Comparison of ENCODE assay signal across 12 cellular contexts in genomic region chr2:240626531-240627300, GRCh38. TPM values are rescaled to one million over a fixed set of nuclear protein-coding genes. Genes with fewer than 3 reads are reported as not detected.
A peak's percentile ranks its signal among the peaks of the same experiment; 100 is the strongest.
DNase-seq lines count a peak whose midpoint lies in the region; ATAC-seq and TF ChIP-seq lines count a peak whose summit lies in the region.
"Had no signal": no experiment of that assay in that cellular context is flagged by ENCODE, and none has a peak within 500 bp of the region (broad histone marks: within the 10 kb centered on the region; RNA-seq: fewer than 3 reads in every experiment).

No MANE protein-coding gene starts in this region.

- H3K36me3 Mint-ChIP-seq in activated naive CD8-positive, alpha-beta T cell treated with anti-CD3 and anti-CD28 coated beads for 36 hours = no peaks in the 10 kb centered on the region
- H3K36me3 Mint-ChIP-seq in natural killer cell = no peaks in the 10 kb centered on the region

- no peak for TF ChIP-seq POLR2A in Peyer's patch (IDR thresholded peaks at IDR 0.05)

- H3K4me1 Mint-ChIP-seq in activated naive CD8-positive, alpha-beta T cell treated with anti-CD3 and anti-CD28 coated beads for 36 hours = peaks cover 45% of the 10 kb centered on the region
- H3K4me1 Mint-ChIP-seq in natural killer cell = peaks cover 25 to 42% of the 10 kb centered on the region in 2 donors

- H3K79me2 ChIP-seq in DND-41 (ENCODE audit: insufficient read depth, low read length) = no peaks in the 10 kb centered on the region

- peak overlapping the region; percentile 83 for H3K27ac Mint-ChIP-seq in activated naive CD8-positive, alpha-beta T cell treated with anti-CD3 and anti-CD28 coated beads for 36 hours
- peak overlapping the region in 1 of 2 donors; percentile 91 for H3K27ac Mint-ChIP-seq in natural killer cell
- H3K27ac Mint-ChIP-seq: GM23338, IgD-negative memory B cell had no signal

- H3K4me1 ChIP-seq in DND-41 (ENCODE audit: insufficient read depth, low read length) (no peaks in the 10 kb centered on the region), Peyer's patch (peaks cover 0 to 24% (median 10%) of the 10 kb centered on the region in 4 donors)
- H3K4me1 ChIP-seq: thyroid gland had no signal

- H3K36me3 ChIP-seq in DND-41 (ENCODE audit: insufficient read depth, low read length) (no peaks in the 10 kb centered on the region), Peyer's patch (peaks cover 0 to 50% (median 0%) of the 10 kb centered on the region in 3 donors)
- H3K36me3 ChIP-seq: thyroid gland had no signal

- H3K27me3 ChIP-seq in DND-41 (ENCODE audit: insufficient read depth, low read length, poor library complexity) (no peaks in the 10 kb centered on the region), Peyer's patch (no peaks in the 10 kb centered on the region)
- H3K27me3 ChIP-seq: thyroid gland had no signal

- no peak overlapping the region for H3K4me2 ChIP-seq in DND-41 (ENCODE audit: insufficient read depth, low read length)
- H3K4me2 ChIP-seq: GM23338 had no signal

- DNase-seq in DND-41 = peak; percentile 18
- peak; percentile 38 to 74 (median 48) for DNase-seq in Peyer's patch
- DNase-seq in activated naive CD8-positive, alpha-beta T cell treated with anti-CD3 and anti-CD28 coated beads for 36 hours = peak; percentile 55
- no peak for DNase-seq in natural killer cell
- no peak for DNase-seq in cerebellar cortex (ENCODE audit: low spot score)
- DNase-seq: thyroid gland had no signal

- no peak overlapping the region for H2AFZ ChIP-seq in DND-41 (ENCODE audit: low read depth, low read length)
- H2AFZ ChIP-seq: GM23338 had no signal

- H3K9ac ChIP-seq in DND-41 (ENCODE audit: low read depth, low read length) = no peak overlapping the region

- no peaks in the 10 kb centered on the region for H3K27me3 Mint-ChIP-seq in activated naive CD8-positive, alpha-beta T cell treated with anti-CD3 and anti-CD28 coated beads for 36 hours
- no peaks in the 10 kb centered on the region for H3K27me3 Mint-ChIP-seq in natural killer cell (ENCODE audit: low read depth in 2 of 2)

- no peaks in the 10 kb centered on the region for H3K9me3 ChIP-seq in DND-41 (ENCODE audit: insufficient read depth, low read length, severe bottlenecking)
- no peaks in the 10 kb centered on the region for H3K9me3 ChIP-seq in Peyer's patch
- H3K9me3 ChIP-seq: thyroid gland had no signal

- TF ChIP-seq CTCF in DND-41 (IDR thresholded peaks at IDR 0.05; ENCODE audit: borderline replicate concordance, extremely low read depth, low read length, poor library complexity, severe bottlenecking) = no peak
- no peak for TF ChIP-seq CTCF in Peyer's patch (IDR thresholded peaks at IDR 0.05)
- TF ChIP-seq CTCF in natural killer cell (IDR thresholded peaks at IDR 0.05) = no peak

- intact Hi-C loops in natural killer cell (cut with micrococcal nuclease) = no loop called here

- H3K4me3 ChIP-seq in DND-41 (ENCODE audit: low read depth in 1 of 2, low read length in 2 of 2) (no peak overlapping the region), Peyer's patch (no peak overlapping the region)
- H3K4me3 ChIP-seq: GM23338, thyroid gland had no signal

- no peaks in the 10 kb centered on the region for H4K20me1 ChIP-seq in DND-41 (ENCODE audit: insufficient read depth, low read length)

- ATAC-seq in DND-41 (ENCODE audit: insufficient read depth, low read depth) (peak; percentile 67), natural killer cell (no peak), HG03521 (IDR thresholded peaks at IDR 0.05; ENCODE audit: unreplicated experiment) (no peak), GM21528 (IDR thresholded peaks at IDR 0.05; ENCODE audit: low FRiP score, unreplicated experiment) (no peak), HG02852 (IDR thresholded peaks at IDR 0.05; ENCODE audit: unreplicated experiment) (no peak)
- ATAC-seq: GM23338 had no signal

- no peaks in the 10 kb centered on the region for H3K9me3 Mint-ChIP-seq in activated naive CD8-positive, alpha-beta T cell treated with anti-CD3 and anti-CD28 coated beads for 36 hours
- H3K9me3 Mint-ChIP-seq in natural killer cell = no peaks in the 10 kb centered on the region
- H3K9me3 Mint-ChIP-seq: IgD-negative memory B cell had no signal

- H3K4me3 Mint-ChIP-seq in activated naive CD8-positive, alpha-beta T cell treated with anti-CD3 and anti-CD28 coated beads for 36 hours = peak overlapping the region; percentile 63
- H3K4me3 Mint-ChIP-seq in natural killer cell = peak overlapping the region; percentile 13
- H3K4me3 Mint-ChIP-seq: GM23338 had no signal

- H3K27ac ChIP-seq in DND-41 (ENCODE audit: low read length) (no peak overlapping the region), Peyer's patch (peak overlapping the region; percentile 30 to 70 (median 44))
- H3K27ac ChIP-seq: thyroid gland had no signal

RNA-seq across cellular contexts. Expression of gene GPR35, which starts 1.4 kb away (rescaled TPM):
- total RNA-seq in Peyer's patch (100 to 1,000 TPM in 3 of 4 donors, 10 to 100 TPM in 1; 61.1 to 341 (median 261) TPM), natural killer cell (10 to 100 TPM; 10.6 to 19.7 (median 15.7) TPM)
- total RNA-seq in activated naive CD8-positive, alpha-beta T cell treated with anti-CD3 and anti-CD28 coated beads for 36 hours = 1 to 10 TPM; 7.6 to 7.8 TPM
- total RNA-seq: GM23338 had no signal

RNA-seq across cellular contexts. Expression of gene CAPN10, which starts 40.2 kb away (rescaled TPM):
- 10 to 100 TPM; 48.3 to 96.4 (median 78.9) TPM for total RNA-seq in Peyer's patch
- total RNA-seq in activated naive CD8-positive, alpha-beta T cell treated with anti-CD3 and anti-CD28 coated beads for 36 hours = 10 to 100 TPM; 30.1 to 32.3 TPM
- 10 to 100 TPM; 69.3 to 95.1 (median 91.0) TPM for total RNA-seq in natural killer cell

RNA-seq across cellular contexts. Expression of gene AQP12B, which starts 56.0 kb away (rescaled TPM):
- total RNA-seq in Peyer's patch (1 to 10 TPM in 3 of 4 donors, not detected in 1; 1.9 to 9.6 (median 2.5) TPM), natural killer cell (not detected)
- total RNA-seq in activated naive CD8-positive, alpha-beta T cell treated with anti-CD3 and anti-CD28 coated beads for 36 hours = not detected
- total RNA-seq: cerebellum, GM23338 had no signal

RNA-seq across cellular contexts. Expression of gene RNPEPL1, which starts 58.4 kb away (rescaled TPM):
- total RNA-seq in Peyer's patch (100 to 1,000 TPM in 3 of 4 donors, 10 to 100 TPM in 1; 85.0 to 175 (median 154) TPM), natural killer cell (100 to 1,000 TPM; 145 to 167 (median 164) TPM)
- 10 to 100 TPM; 33.8 to 37.2 TPM for total RNA-seq in activated naive CD8-positive, alpha-beta T cell treated with anti-CD3 and anti-CD28 coated beads for 36 hours

Comparison
In these comparisons a context has a peak if more than half of its experiments do, and no peak if none do; other contexts are left out.
1. DNase-seq: peak in DND-41 (single experiment), Peyer's patch (3 of 3) and activated naive CD8-positive, alpha-beta T cell treated with anti-CD3 and anti-CD28 coated beads for 36 hours (single experiment); none in natural killer cell (single experiment) and cerebellar cortex (single experiment).